In genomic region chr7:136016649-136017395, GRCh38 we compare ENCODE assay signal across 19 cellular contexts. TPM values are rescaled to one million over a fixed set of nuclear protein-coding genes. Genes with fewer than 3 reads are reported as not detected.
A peak's percentile ranks its signal among the peaks of the same experiment; 100 is the strongest.
DNase-seq lines count a peak whose midpoint lies in the region; ATAC-seq lines count a peak whose summit lies in the region.
"Had no signal": no experiment of that assay in that cellular context is flagged by ENCODE, and none has a peak within 500 bp of the region (broad histone marks: within the 10 kb centered on the region; RNA-seq: fewer than 3 reads in every experiment).

No MANE protein-coding gene starts in this region.

- H3K79me1 ChIP-seq in mesendoderm (ENCODE audit: low read length) = no peaks in the 10 kb centered on the region

- H3K4me1 ChIP-seq in mesendoderm (ENCODE audit: control insufficient read depth, low read depth, low read length) = no peaks in the 10 kb centered on the region
- H3K4me1 ChIP-seq: ascending aorta, HAP-1, left ventricle myocardium inferior had no signal

- H3K4me2 ChIP-seq in mesendoderm (ENCODE audit: low read length) = no peak overlapping the region
- H3K4me2 ChIP-seq: smooth muscle cell had no signal

- H3K4me3 Mint-ChIP-seq in activated CD4-positive, alpha-beta T cell treated with anti-CD3 and anti-CD28 coated beads for 36 hours = no peak overlapping the region
- H3K4me3 Mint-ChIP-seq in activated CD4-positive, alpha-beta T cell treated with anti-CD3 and anti-CD28 coated beads, Interleukin-2, amount 10 ng/mL, durations not matched to agents 7 days and 5 days = no peak overlapping the region

- intact Hi-C loops in activated CD4-positive, alpha-beta T cell treated with anti-CD3 and anti-CD28 coated beads for 36 hours (cut with DNase I, micrococcal nuclease) = loop anchor here (1.0 to 5.0 kb wide), 4 partner anchors 14 to 355 kb away; partner anchors contain the start of genes MTPN (in 2 of the 2) and STMP1 (in 1 of the 2)

- no peaks in the 10 kb centered on the region for H3K27me3 ChIP-seq in mesendoderm (ENCODE audit: insufficient read depth, low read length, poor library complexity)
- H3K27me3 ChIP-seq: ascending aorta had no signal

- no peak overlapping the region for H4K5ac ChIP-seq in mesendoderm (ENCODE audit: low read length)

- ATAC-seq in activated CD4-positive, alpha-beta T cell treated with anti-CD3 and anti-CD28 coated beads for 36 hours = peak; percentile 92
- ATAC-seq in GM21619 (IDR thresholded peaks at IDR 0.05; ENCODE audit: unreplicated experiment) (peak; percentile 73), HG03354 (IDR thresholded peaks at IDR 0.05; ENCODE audit: poor library complexity, severe bottlenecking, unreplicated experiment) (peak; percentile 68)

- H3K18ac ChIP-seq in mesendoderm (ENCODE audit: low read length) = no peak overlapping the region

- H2BK5ac ChIP-seq in mesendoderm (ENCODE audit: low read length) = no peak overlapping the region

- H3K79me2 ChIP-seq in mesendoderm (ENCODE audit: control insufficient read depth, insufficient read depth, low read length) = no peaks in the 10 kb centered on the region

- no peak overlapping the region for H3K27ac ChIP-seq in mesendoderm (ENCODE audit: low read depth, low read length)
- H3K27ac ChIP-seq: ascending aorta, C4-2B, left ventricle myocardium inferior had no signal

- H3K27me3 Mint-ChIP-seq in activated CD4-positive, alpha-beta T cell treated with anti-CD3 and anti-CD28 coated beads for 36 hours = peaks cover 20% of the 10 kb centered on the region
- peaks cover 17% of the 10 kb centered on the region for H3K27me3 Mint-ChIP-seq in activated CD4-positive, alpha-beta T cell treated with anti-CD3 and anti-CD28 coated beads, Interleukin-2, amount 10 ng/mL, durations not matched to agents 7 days and 5 days
- H3K27me3 Mint-ChIP-seq: progenitor cell of endocrine pancreas had no signal

- no peak overlapping the region for H3K4ac ChIP-seq in mesendoderm (ENCODE audit: low read depth, low read length)

- H3K27ac Mint-ChIP-seq in activated CD4-positive, alpha-beta T cell treated with anti-CD3 and anti-CD28 coated beads for 36 hours = peak overlapping the region; percentile 21
- H3K27ac Mint-ChIP-seq in activated CD4-positive, alpha-beta T cell treated with anti-CD3 and anti-CD28 coated beads, Interleukin-2, amount 10 ng/mL, durations not matched to agents 7 days and 5 days = no peak overlapping the region
- H3K27ac Mint-ChIP-seq: progenitor cell of endocrine pancreas had no signal

- no peaks in the 10 kb centered on the region for H3K36me3 ChIP-seq in mesendoderm (ENCODE audit: control insufficient read depth, insufficient read depth, low read length)
- H3K36me3 ChIP-seq: ascending aorta, HAP-1, left ventricle myocardium inferior had no signal

- DNase-seq in activated CD4-positive, alpha-beta T cell treated with anti-CD3 and anti-CD28 coated beads for 36 hours = peak; percentile 15
- no peak for DNase-seq in activated CD4-positive, alpha-beta T cell treated with anti-CD3 and anti-CD28 coated beads, Interleukin-2, amount 10 ng/mL, durations not matched to agents 7 days and 5 days
- DNase-seq in mesendoderm = peak; percentile 12
- no peak for DNase-seq in glomerular visceral epithelial cell (ENCODE audit: extremely low spot score)
- DNase-seq in C1 segment of cervical spinal cord (lab: John Stamatoyannopoulos, UW) = no peak
- no peak for DNase-seq in NCI-H1105 treated with DMSO at 0.1 percent for 48 hours (lab: John Stamatoyannopoulos, UW)
- DNase-seq: foreskin fibroblast; KBM-7; left ventricle myocardium inferior; NCI-H1092; NCI-H748 treated with DMSO at 0.1 percent for 48 hours; stimulated activated naive CD4-positive, alpha-beta T cell treated with Interleukin-2 at 50 U/mL for 16 hours had no signal

- POLR2A ChIA-PET in activated CD4-positive, alpha-beta T cell treated with anti-CD3 and anti-CD28 coated beads for 36 hours (lab: Charles Lee) = no interaction called here
- POLR2A ChIA-PET in activated CD4-positive, alpha-beta T cell treated with anti-CD3 and anti-CD28 coated beads, Interleukin-2, amount 10 ng/mL, durations not matched to agents 7 days and 5 days (lab: Charles Lee) = no interaction called here

- CTCF ChIA-PET in activated CD4-positive, alpha-beta T cell treated with anti-CD3 and anti-CD28 coated beads for 36 hours (lab: Charles Lee) = interaction anchor here (0.7 to 1.9 kb wide), 3 partner anchors 13 to 216 kb away, joined by 3 to 8 read pairs (median 7); no protein-coding TSS in a partner anchor
- CTCF ChIA-PET in activated CD4-positive, alpha-beta T cell treated with anti-CD3 and anti-CD28 coated beads, Interleukin-2, amount 10 ng/mL, durations not matched to agents 7 days and 5 days (lab: Charles Lee) = no interaction called here

- no peak overlapping the region for H2BK120ac ChIP-seq in mesendoderm (ENCODE audit: low read depth, low read length)

- no CpG with 5 or more reads among the region's 5 CpGs for WGBS in mesendoderm (ENCODE audit: extremely low coverage, insufficient coverage, low lambda C conversion rate)

- H3K9me3 Mint-ChIP-seq in activated CD4-positive, alpha-beta T cell treated with anti-CD3 and anti-CD28 coated beads for 36 hours (ENCODE audit: low read depth) = no peaks in the 10 kb centered on the region
- no peaks in the 10 kb centered on the region for H3K9me3 Mint-ChIP-seq in activated CD4-positive, alpha-beta T cell treated with anti-CD3 and anti-CD28 coated beads, Interleukin-2, amount 10 ng/mL, durations not matched to agents 7 days and 5 days

- H3K36me3 Mint-ChIP-seq in activated CD4-positive, alpha-beta T cell treated with anti-CD3 and anti-CD28 coated beads for 36 hours (ENCODE audit: low read depth) = no peaks in the 10 kb centered on the region
- no peaks in the 10 kb centered on the region for H3K36me3 Mint-ChIP-seq in activated CD4-positive, alpha-beta T cell treated with anti-CD3 and anti-CD28 coated beads, Interleukin-2, amount 10 ng/mL, durations not matched to agents 7 days and 5 days (ENCODE audit: low read depth)

- H2AK5ac ChIP-seq in mesendoderm (ENCODE audit: low read length) = no peak overlapping the region

- H3K9ac ChIP-seq in mesendoderm (ENCODE audit: low read length) = no peak overlapping the region

- H3K4me3 ChIP-seq in mesendoderm (ENCODE audit: low read length) = no peak overlapping the region
- H3K4me3 ChIP-seq: ascending aorta, HAP-1, left ventricle myocardium inferior, smooth muscle cell had no signal

- H2BK15ac ChIP-seq in mesendoderm (replicated peaks; ENCODE audit: low read depth) = no peak overlapping the region

- no peak overlapping the region for H4K8ac ChIP-seq in mesendoderm (ENCODE audit: low read depth, low read length)

- H3K4me1 Mint-ChIP-seq in activated CD4-positive, alpha-beta T cell treated with anti-CD3 and anti-CD28 coated beads for 36 hours = peaks cover 21% of the 10 kb centered on the region
- H3K4me1 Mint-ChIP-seq in activated CD4-positive, alpha-beta T cell treated with anti-CD3 and anti-CD28 coated beads, Interleukin-2, amount 10 ng/mL, durations not matched to agents 7 days and 5 days = peaks cover 3% of the 10 kb centered on the region

- no peak overlapping the region for H3K56ac ChIP-seq in mesendoderm (ENCODE audit: low read length)

- no peak overlapping the region for H3K23ac ChIP-seq in mesendoderm (ENCODE audit: low read length)

RNA-seq across cellular contexts. Expression of gene MTPN, which starts 39.7 kb away (rescaled TPM):
- 100 to 1,000 TPM; 123 to 136 TPM for total RNA-seq in activated CD4-positive, alpha-beta T cell treated with anti-CD3 and anti-CD28 coated beads for 36 hours
- 100 to 1,000 TPM; 128 to 168 TPM for total RNA-seq in activated CD4-positive, alpha-beta T cell treated with anti-CD3 and anti-CD28 coated beads, Interleukin-2, amount 10 ng/mL, durations not matched to agents 7 days and 5 days
- 102 TPM for polyA plus RNA-seq in mesendoderm (2013, experiment 1 of 2)
- 102 TPM for polyA plus RNA-seq in mesendoderm (2013, experiment 2 of 2)

Comparison
In these comparisons a context has a peak if more than half of its experiments do, and no peak if none do; other contexts are left out.
1. DNase-seq: peak in activated CD4-positive, alpha-beta T cell treated with anti-CD3 and anti-CD28 coated beads for 36 hours (single experiment) and mesendoderm (single experiment); none in activated CD4-positive, alpha-beta T cell treated with anti-CD3 and anti-CD28 coated beads, Interleukin-2, amount 10 ng/mL, durations not matched to agents 7 days and 5 days (single experiment), glomerular visceral epithelial cell (single experiment), C1 segment of cervical spinal cord (0 of 14) and NCI-H1105 treated with DMSO at 0.1 percent for 48 hours (single experiment).
2. Peak in every context shown above with its lines, with median percentiles within 50 percentile points of each other: ATAC-seq.